Comparison of ENCODE assay signal across 17 cellular contexts in genomic region chr1:53507115-53507816, GRCh38. TPM values are rescaled to one million over a fixed set of nuclear protein-coding genes. Genes with fewer than 3 reads are reported as not detected.
DNase-seq lines count a peak whose midpoint lies in the region; ATAC-seq, FAIRE-seq and TF ChIP-seq lines count a peak whose summit lies in the region.
"Had no signal": no experiment of that assay in that cellular context is flagged by ENCODE, and none has a peak within 500 bp of the region (broad histone marks: within the 10 kb centered on the region; RNA-seq: fewer than 3 reads in every experiment).

No MANE protein-coding gene starts in this region.

- DNase-seq in Right ventricle myocardium superior (peak; percentile 15), cardiac septum (ENCODE audit: low spot score) (no peak), H1 (ENCODE audit: low read depth in 1 of 2, low spot score in 2 of 2) (no peak), neuronal stem cell (ENCODE audit: low spot score) (no peak), SW480 (ENCODE audit: low spot score) (no peak), GM12891 (ENCODE audit: insufficient read length, low spot score) (no peak)
- no peak for DNase-seq in activated effector memory CD4-positive, alpha-beta T cell treated with Interleukin-2 at 50 U/mL for 16 hours
- DNase-seq: 8988T; AML-193; Caco-2; CD8-positive, alpha-beta memory T cell; DND-41; GDM1; IMR-90 had no signal

- H3K4me3 ChIP-seq in H1 (ENCODE audit: extremely low read depth in 1 of 4, insufficient read depth in 2 of 4, low read depth in 3 of 4, low read length in 4 of 4) (no peak overlapping the region), neuronal stem cell (ENCODE audit: low read length in 2 of 2) (no peak overlapping the region)
- H3K4me3 ChIP-seq: BLaER1 had no signal

- H4K5ac ChIP-seq in H1 (ENCODE audit: insufficient read length, low read depth, low read length), result no peak overlapping the region

- no peak for TF ChIP-seq CTCF in H1 (IDR thresholded peaks at IDR 0.05; ENCODE audit: control extremely low read depth in 1 of 3, insufficient read depth in 1 of 3, low read depth in 1 of 3, low read length in 3 of 3)

- CTCF ChIA-PET in H1 (lab: Charles Lee; ENCODE audit: partially characterized antibody), result interaction anchor here (0.7 to 2.4 kb wide), 12 partner anchors 8 to 179 kb away, joined by 3 to 10 read pairs (median 5); no protein-coding TSS in a partner anchor

- H3K23me2 ChIP-seq in H1 (ENCODE audit: low read depth, low read length), result no peaks in the 10 kb centered on the region

- peaks cover 0 to 29% (median 11%) of the 10 kb centered on the region in 4 experiments; a peak in 6 of 7 replicates for H3K4me1 ChIP-seq in H1 (replicated peaks in 1 of 4; ENCODE audit: control insufficient read depth in 3 of 4, insufficient read depth in 4 of 4, low read length in 3 of 4)
- peaks cover 16 to 40% of the 10 kb centered on the region in 2 donors for H3K4me1 ChIP-seq in neuronal stem cell (ENCODE audit: control insufficient read depth in 2 of 2, insufficient read depth in 1 of 2, low read depth in 1 of 2, low read length in 2 of 2)
- H3K4me1 ChIP-seq: Caco-2 had no signal

- H2BK20ac ChIP-seq in H1 (ENCODE audit: low read length), result no peak overlapping the region

- H3K27me3 ChIP-seq in H1 (replicated peaks in 1 of 4; ENCODE audit: control insufficient read depth in 3 of 4, extremely low read depth in 1 of 4, insufficient read depth in 3 of 4, low read length in 3 of 4) (no peaks in the 10 kb centered on the region), neuronal stem cell (ENCODE audit: control insufficient read depth in 3 of 3, insufficient read depth in 3 of 3, low read depth in 1 of 3, low read length in 3 of 3) (peaks cover 0 to 25% (median 0%) of the 10 kb centered on the region in 3 experiments)
- H3K27me3 ChIP-seq: BLaER1 had no signal

- H2BK5ac ChIP-seq in H1 (ENCODE audit: low read depth, low read length), result peak overlapping the region; percentile 26; the same call in 1 of the 2 replicates
- no peak overlapping the region for H2BK5ac ChIP-seq in neuronal stem cell (ENCODE audit: low read length)

- H3K36me3 ChIP-seq in H1 (ENCODE audit: control insufficient read depth in 2 of 4, insufficient read depth in 4 of 4, low read length in 3 of 4) (no peaks in the 10 kb centered on the region), neuronal stem cell (replicated peaks in 1 of 2; ENCODE audit: control insufficient read depth in 2 of 2, insufficient read depth in 2 of 2, low read length in 2 of 2) (no peaks in the 10 kb centered on the region)
- H3K36me3 ChIP-seq: BLaER1 had no signal

- H3K14ac ChIP-seq in H1 (ENCODE audit: insufficient read length) (no peak overlapping the region), neuronal stem cell (ENCODE audit: low read length) (peak overlapping the region; percentile 60)

- H3K79me1 ChIP-seq in H1 (ENCODE audit: low read depth, low read length) (no peaks in the 10 kb centered on the region), neuronal stem cell (ENCODE audit: low read depth, low read length) (no peaks in the 10 kb centered on the region)

- H2BK120ac ChIP-seq in H1 (replicated peaks; ENCODE audit: low read depth, low read length), result no peak overlapping the region
- peak overlapping the region; percentile 85 for H2BK120ac ChIP-seq in neuronal stem cell (ENCODE audit: low read depth, low read length)

- no peak for TF ChIP-seq RAD21 in H1 (IDR thresholded peaks at IDR 0.05 in 1 of 2, conservative IDR thresholded peaks at IDR 0.05 in 1 of 2; ENCODE audit: low read depth in 2 of 2, low read length in 2 of 2)

- 0 out of 2 replicates have a peak overlapping the region, but pooled peaks have one; percentile 82 for H2BK12ac ChIP-seq in H1 (ENCODE audit: low read depth, low read length)
- peak overlapping the region; percentile 48 for H2BK12ac ChIP-seq in neuronal stem cell (ENCODE audit: low read length)

- TF ChIP-seq EP300 in H1 (IDR thresholded peaks at IDR 0.05; ENCODE audit: borderline replicate concordance in 1 of 2, low read depth in 2 of 2, low read length in 2 of 2), result no peak

- peak overlapping the region; percentile 79 for H4K91ac ChIP-seq in H1 (replicated peaks; ENCODE audit: insufficient read length, low read length)
- H4K91ac ChIP-seq in neuronal stem cell (ENCODE audit: low read depth, low read length, poor library complexity), result no peak overlapping the region

- peak overlapping the region; percentile 65; the same call in 1 of the 2 replicates for H4K8ac ChIP-seq in H1 (ENCODE audit: extremely low read depth, insufficient read depth, low read length)
- no peak overlapping the region for H4K8ac ChIP-seq in neuronal stem cell (ENCODE audit: low read depth, low read length)

- H3K9ac ChIP-seq in H1 (replicated peaks in 1 of 4; ENCODE audit: extremely low read depth in 1 of 4, low read depth in 3 of 4, low read length in 3 of 4), result no peak overlapping the region
- H3K9ac ChIP-seq in neuronal stem cell (ENCODE audit: low read depth, low read length, poor library complexity), result no peak overlapping the region
- H3K9ac ChIP-seq: BLaER1 had no signal

- H2BK15ac ChIP-seq in H1 (ENCODE audit: low read length), result no peak overlapping the region; the same call in 1 of the 2 replicates
- peak overlapping the region; percentile 98 for H2BK15ac ChIP-seq in neuronal stem cell (ENCODE audit: low read length)

- no peak overlapping the region for H3K23ac ChIP-seq in H1 (ENCODE audit: insufficient read length)
- H3K23ac ChIP-seq in neuronal stem cell (ENCODE audit: low read depth, low read length, poor library complexity), result peak overlapping the region; percentile 68

- H3K18ac ChIP-seq in H1 (ENCODE audit: extremely low read depth, low read length) (peak overlapping the region; percentile 25), neuronal stem cell (ENCODE audit: low read length) (peak overlapping the region; percentile 92)

- POLR2A ChIA-PET in H1 (lab: Charles Lee; ENCODE audit: partially characterized antibody), result interaction anchor here (1.2 kb wide), 1 partner anchor 180 kb away, joined by 3 read pairs; no protein-coding TSS in a partner anchor

- H3K27ac ChIP-seq in H1 (ENCODE audit: low read depth, low read length) (no peak overlapping the region), neuronal stem cell (replicated peaks; ENCODE audit: low read length) (no peak overlapping the region)
- H3K27ac ChIP-seq: BLaER1 had no signal

- no peak for FAIRE-seq in H1 (lab: Jason Lieb, UNC)
- FAIRE-seq in GM12891 (lab: Jason Lieb, UNC), result no peak
- FAIRE-seq: H54 had no signal

- no peak overlapping the region for H3K56ac ChIP-seq in H1 (replicated peaks; ENCODE audit: insufficient read length, low read depth, low read length)

- WGBS in H1 (ENCODE audit: extremely low coverage in 1 of 2, insufficient coverage in 1 of 2, insufficient read length in 1 of 2, insufficient replicate concordance in 2 of 2, low coverage in 1 of 2, low lambda C conversion rate in 2 of 2, missing lambda C conversion rate in 1 of 2), 2 experiments, result 80% methylated on average over 13 of the region's 13 CpGs; no CpG with 5 or more reads in 1 of the 2 experiments
- no CpG with 5 or more reads among the region's 13 CpGs for WGBS in neuronal stem cell (ENCODE audit: extremely low coverage in 2 of 2, insufficient read length in 2 of 2, insufficient replicate concordance in 1 of 2), 2 donors

- no peaks in the 10 kb centered on the region for H3K79me2 ChIP-seq in H1 (ENCODE audit: control insufficient read depth in 1 of 2, insufficient read depth in 2 of 2, low read length in 2 of 2)

- H4K20me1 ChIP-seq in H1 (replicated peaks in 1 of 2; ENCODE audit: control insufficient read depth in 1 of 2, insufficient read depth in 2 of 2, low read length in 2 of 2), result no peaks in the 10 kb centered on the region
- H4K20me1 ChIP-seq: BLaER1 had no signal

- no peaks in the 10 kb centered on the region for H3K9me3 ChIP-seq in H1 (ENCODE audit: insufficient read depth in 2 of 2, low read depth in 1 of 2, low read length in 1 of 2)
- no peaks in the 10 kb centered on the region for H3K9me3 ChIP-seq in neuronal stem cell (replicated peaks in 1 of 2; ENCODE audit: control insufficient read depth in 2 of 2, insufficient read depth in 1 of 2, low read depth in 1 of 2, low read length in 2 of 2)
- H3K9me3 ChIP-seq: BLaER1, Caco-2 had no signal

- intact Hi-C loops in Right ventricle myocardium superior (cut with DNase I) (no loop called here), cardiac septum (cut with DNase I) (no loop called here)

- TF ChIP-seq POLR2A in H1 (IDR thresholded peaks at IDR 0.05; ENCODE audit: control extremely low read depth in 1 of 2, low read depth in 2 of 2, low read length in 2 of 2) (no peak), GM12891 (IDR thresholded peaks at IDR 0.05; ENCODE audit: low read depth, low read length) (no peak)

- no peak for ATAC-seq in Right ventricle myocardium superior (ENCODE audit: poor library complexity)

- H3K4me2 ChIP-seq in H1 (ENCODE audit: insufficient read depth in 1 of 2, low read depth in 2 of 2, low read length in 2 of 2) (no peak overlapping the region), neuronal stem cell (ENCODE audit: insufficient read depth, low read length, poor library complexity, severe bottlenecking) (no peak overlapping the region)
- H3K4me2 ChIP-seq: BLaER1 had no signal

- H2AFZ ChIP-seq in H1 (ENCODE audit: low read length) (no peak overlapping the region), neuronal stem cell (ENCODE audit: low read length) (no peak overlapping the region)

- H3K4ac ChIP-seq in H1 (replicated peaks; ENCODE audit: insufficient read length, low read depth, low read length), result no peak overlapping the region
- peak overlapping the region; percentile 80 for H3K4ac ChIP-seq in neuronal stem cell (ENCODE audit: low read length)

- H2AK5ac ChIP-seq in H1 (ENCODE audit: low read depth, low read length), result no peak overlapping the region
- H2AK5ac ChIP-seq in neuronal stem cell (ENCODE audit: low read depth, low read length), result peak overlapping the region; percentile 99

TF ChIP-seq in H1, 55 proteins besides CTCF, POLR2A, EP300 and RAD21 (continues in another document):
- TF ChIP-seq SIN3A (conservative IDR thresholded peaks at IDR 0.05 in 1 of 2, IDR thresholded peaks at IDR 0.05 in 1 of 2; ENCODE audit: low read depth in 1 of 2, low read length in 2 of 2), result no peak

TF ChIP-seq in GM12891, 5 proteins besides CTCF, POLR2A, EP300 and RAD21 (continues in another document):
- TF ChIP-seq SPI1 (IDR thresholded peaks at IDR 0.05; ENCODE audit: low read depth, low read length), result no peak

RNA-seq across cellular contexts. Expression of gene DMRTB1, which starts 48.1 kb away (rescaled TPM):
- not detected for total RNA-seq in Right ventricle myocardium superior
- total RNA-seq in cardiac septum, result not detected
- 0.17 and 0.35 TPM in 2 replicates for total RNA-seq in H1 (2021; fragmentation: NEBNext Ultra II Directional; extraction: Animal tissue kit (Norgen Biotek cat#: 25700))
- polyA plus RNA-seq in H1 (2011; rRNA removed), result 0.06 and 0.22 TPM in 2 replicates
- polyA plus RNA-seq in H1 (2011; cell fraction: cytosol; rRNA removed), result 0.14 TPM
- polyA plus RNA-seq in H1 (2011; cell fraction: nucleus; rRNA removed), result not detected
- polyA plus RNA-seq in H1 (2012, experiment 1 of 2), result 0.11 to 0.15 TPM in 2 of 4 replicates, not detected in the others
- polyA plus RNA-seq in H1 (2012, experiment 2 of 2), result not detected
- 0.49 TPM for polyA plus RNA-seq in H1 (2013, experiment 1 of 2)
- 0.40 TPM for polyA plus RNA-seq in H1 (2013, experiment 2 of 2)
- not detected in 2 replicates for polyA minus RNA-seq in H1 (2011; rRNA and poly(A)+ RNA removed)
- polyA minus RNA-seq in H1 (2011; cell fraction: cytosol; rRNA and poly(A)+ RNA removed), result not detected
- polyA minus RNA-seq in H1 (2011; cell fraction: nucleus; rRNA and poly(A)+ RNA removed), result not detected
- polyA plus RNA-seq in neuronal stem cell (2013, experiment 1 of 2), result 0.03 TPM
- not detected for polyA plus RNA-seq in neuronal stem cell (2013, experiment 2 of 2)
- polyA plus RNA-seq in GM12891 (2012; ENCODE audit: low read depth, missing spikeins), result not detected
- total RNA-seq: Caco-2; CD8-positive, alpha-beta memory T cell; HT-29; IMR-90 had no signal
- polyA plus RNA-seq: CD8-positive, alpha-beta memory T cell; IMR-90 had no signal
